In genomic region chr1:8517579-8518489, GRCh38 we compare ENCODE assay signal across 2 cellular contexts.
TF ChIP-seq lines count a peak whose summit lies in the region.

No MANE protein-coding gene starts in this region.

TF ChIP-seq in K562, 482 proteins besides CTCF, POLR2A, EP300 and RAD21 (continues in another document):
- TF ChIP-seq TGIF2 (CRISPR knock-in tag; IDR thresholded peaks at IDR 0.05): no peak
- no peak for TF ChIP-seq ELF2 (CRISPR knock-in tag; IDR thresholded peaks at IDR 0.05)
- TF ChIP-seq POLR3G (IDR thresholded peaks at IDR 0.05; ENCODE audit: extremely low read depth, insufficient read length, insufficient replicate concordance): no peak
- no peak for TF ChIP-seq MBD1 (CRISPR knock-in tag; IDR thresholded peaks at IDR 0.05)
- TF ChIP-seq E2F8 (IDR thresholded peaks at IDR 0.05; ENCODE audit: low read depth, partially characterized antibody): no peak
- no peak for TF ChIP-seq ID3 (CRISPR knock-in tag; IDR thresholded peaks at IDR 0.05)
- no peak for TF ChIP-seq ID3 (tag; IDR thresholded peaks at IDR 0.05)
- TF ChIP-seq CREB5 (CRISPR knock-in tag; IDR thresholded peaks at IDR 0.05): no peak
- TF ChIP-seq GABPA (tag; conservative IDR thresholded peaks at IDR 0.05; ENCODE audit: low read depth): no peak
- no peak; a peak in 1 of 4 replicates for TF ChIP-seq TRIM24 (IDR thresholded peaks at IDR 0.05)
- TF ChIP-seq KLF1 (tag; IDR thresholded peaks at IDR 0.05): no peak
- no peak for TF ChIP-seq ZBTB43 (CRISPR knock-in tag; IDR thresholded peaks at IDR 0.05)
- no peak for TF ChIP-seq ZNF398 (CRISPR knock-in tag; IDR thresholded peaks at IDR 0.05)
- no peak for TF ChIP-seq EP400 (IDR thresholded peaks at IDR 0.05)

TF ChIP-seq in HepG2, 621 proteins besides CTCF, POLR2A, EP300 and RAD21:
- TF ChIP-seq EEA1 (CRISPR knock-in tag; IDR thresholded peaks at IDR 0.05; ENCODE audit: borderline replicate concordance): no peak
- TF ChIP-seq IRF9 (CRISPR knock-in tag; IDR thresholded peaks at IDR 0.05; ENCODE audit: borderline replicate concordance): no peak
- no peak for TF ChIP-seq POGK (CRISPR knock-in tag; conservative IDR thresholded peaks at IDR 0.05)
- peak; percentile 33; the same call in 1 of the 2 replicates for TF ChIP-seq RFX1 (IDR thresholded peaks at IDR 0.05)
- TF ChIP-seq GMEB2 (CRISPR knock-in tag; IDR thresholded peaks at IDR 0.05; ENCODE audit: low read depth): no peak
- peak; percentile 38 for TF ChIP-seq RBM22 (optimal IDR thresholded peaks at IDR 0.05; ENCODE audit: low read length)
- no peak for TF ChIP-seq CREB3 (CRISPR knock-in tag; IDR thresholded peaks at IDR 0.05)
- TF ChIP-seq SNAPC5 (CRISPR knock-in tag; IDR thresholded peaks at IDR 0.05; ENCODE audit: borderline replicate concordance): no peak
- no peak for TF ChIP-seq CAMTA2 (CRISPR knock-in tag; IDR thresholded peaks at IDR 0.05; ENCODE audit: borderline replicate concordance)
